8 cellular contexts compared by ENCODE assay signal in the genomic region with DNA sequence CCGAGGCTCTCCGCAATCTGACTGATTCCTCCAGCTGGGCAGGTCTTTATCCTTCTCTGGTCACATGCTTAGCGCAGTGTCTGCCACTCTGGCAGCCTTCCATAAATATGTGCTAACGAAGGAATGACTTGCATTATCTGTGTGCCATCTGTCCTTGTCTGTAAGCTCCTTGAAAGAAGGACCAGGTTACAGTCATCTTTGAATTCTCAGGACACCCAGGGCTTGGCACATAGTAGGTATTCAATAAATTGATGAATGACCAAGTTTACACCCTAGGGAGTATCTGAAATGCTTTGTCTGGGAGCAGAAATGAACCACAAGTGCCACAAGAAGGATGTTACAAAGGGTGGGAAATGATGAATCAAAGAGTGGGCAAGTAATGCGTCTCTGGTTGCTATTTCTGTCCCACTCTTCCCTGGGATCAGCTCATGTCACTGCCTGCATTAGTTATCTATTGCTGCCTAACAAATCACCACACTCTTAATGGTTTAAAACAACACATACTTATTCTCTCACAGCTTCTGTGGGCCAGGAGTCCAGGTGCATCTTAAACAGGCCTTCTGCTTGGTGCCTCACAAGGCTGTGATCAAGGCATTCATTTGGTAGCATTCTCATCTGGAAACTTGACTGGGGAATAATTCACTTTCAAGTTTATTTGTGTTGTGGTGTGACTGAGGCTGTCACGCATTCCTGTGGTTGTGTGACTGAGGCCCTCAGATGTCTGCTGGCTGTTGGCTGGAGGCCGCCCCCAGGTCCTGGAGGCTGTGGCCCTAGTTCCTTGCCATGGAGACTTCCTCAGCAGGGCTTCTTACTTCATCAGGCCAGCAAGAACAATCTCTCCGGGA. TPM values are rescaled to one million over a fixed set of nuclear protein-coding genes. Genes with fewer than 3 reads are reported as not detected.
A peak's percentile ranks its signal among the peaks of the same experiment; 100 is the strongest.
DNase-seq lines count a peak whose midpoint lies in the region; ATAC-seq and TF ChIP-seq lines count a peak whose summit lies in the region.

No MANE protein-coding gene starts in this region.

- DNase-seq in EL (peak; percentile 83), M059J (ENCODE audit: low read depth) (peak; percentile 72), fibroblast of the aortic adventitia (ENCODE audit: low read depth) (peak; percentile 1), kidney glomerular epithelial cell (lab: John Stamatoyannopoulos, UW) (no peak), NCI-H146 treated with DMSO at 0.1 percent for 48 hours (lab: John Stamatoyannopoulos, UW; ENCODE audit: unreplicated experiment) (no peak), NCI-H1930 (lab: John Stamatoyannopoulos, UW) (no peak)

- no peak overlapping the region for H3K4me3 ChIP-seq in fibroblast of the aortic adventitia (ENCODE audit: low read depth, low read length)

- TF ChIP-seq CTCF in fibroblast of the aortic adventitia (IDR thresholded peaks at IDR 0.05; ENCODE audit: insufficient read depth, low read length): no peak

- peak; percentile 52 for ATAC-seq in GM21423 (IDR thresholded peaks at IDR 0.05; ENCODE audit: unreplicated experiment)
- no peak for ATAC-seq in HG03097 (IDR thresholded peaks at IDR 0.05; ENCODE audit: low FRiP score, unreplicated experiment)

RNA-seq across cellular contexts. Expression of a gene that starts 16.6 kb away (rescaled TPM):
- not detected in 2 replicates for total RNA-seq in M059J (2014; rRNA removed; shearing (Covaris generic))
- not detected in 2 replicates for total RNA-seq in fibroblast of the aortic adventitia (ENCODE audit: low replicate concordance)

Comparison
In these comparisons a context has a peak if more than half of its experiments do, and no peak if none do; other contexts are left out.
1. DNase-seq: peak in EL (single experiment), M059J (single experiment) and fibroblast of the aortic adventitia (single experiment); none in kidney glomerular epithelial cell (single experiment), NCI-H146 treated with DMSO at 0.1 percent for 48 hours (single experiment) and NCI-H1930 (0 of 2).